ENCODE assay signal across 28 cellular contexts in genomic region chr5:175690025-175690424, GRCh38. TPM values are rescaled to one million over a fixed set of nuclear protein-coding genes. Genes with fewer than 3 reads are reported as not detected.
DNase-seq lines count a peak whose midpoint lies in the region; ATAC-seq, FAIRE-seq and TF ChIP-seq lines count a peak whose summit lies in the region.
"Had no signal": no experiment of that assay in that cellular context is flagged by ENCODE, and none has a peak within 500 bp of the region (broad histone marks: within the 10 kb centered on the region; RNA-seq: fewer than 3 reads in every experiment).

No MANE protein-coding gene starts in this region.

- DNase-seq in right atrium auricular region (ENCODE audit: low spot score) = no peak
- DNase-seq in left cardiac atrium = no peak
- peak; percentile 52 for DNase-seq in kidney
- DNase-seq in mucosa of descending colon = no peak
- no peak for DNase-seq in glomerular visceral epithelial cell (ENCODE audit: extremely low spot score)
- DNase-seq in NCI-H2196 (lab: John Stamatoyannopoulos, UW; ENCODE audit: unreplicated experiment) = no peak
- DNase-seq: activated CD4-positive, CD25-positive, alpha-beta regulatory T cell treated with anti-CD3 and anti-CD28 coated beads, Interleukin-2, amount 50 U/mL, for 72 hours; activated naive CD4-positive, alpha-beta T cell treated with Interleukin-2 at 50 U/mL for 16 hours; activated T-cell treated with anti-CD3 and anti-CD28 coated beads, Interleukin-2, amount 50 U/mL, for 1 hour; dermis blood vessel endothelial cell; EL; H7; KG1; mesenchymal stem cell; MM.1S; NCI-H1436; NCI-H2107; NCI-H510A; NK-92 treated with Interleukin-12 subunit alpha and Interleukin-12 subunit beta, amount 100 ng/mL, for 24 hours; stimulated activated CD4-positive, alpha-beta T cell treated with anti-CD3 and anti-CD28 coated beads, Interleukin-4, amount 100 ng/mL, for 1 hour; stimulated activated naive CD4-positive, alpha-beta T cell treated with Interleukin-2 at 50 U/mL for 16 hours; T-helper 1 cell had no signal

- H3K27ac ChIP-seq in right atrium auricular region = peak overlapping the region; percentile 75 to 91
- no peak overlapping the region for H3K27ac ChIP-seq in kidney (ENCODE audit: low read depth in 2 of 2, low read length in 2 of 2)
- H3K27ac ChIP-seq in skin epidermis = peak overlapping the region in 12 of 21 experiments; percentile 3 to 85 (median 47)

- peaks cover 0 to 71% of the 10 kb centered on the region in 2 donors for H3K4me1 ChIP-seq in right atrium auricular region
- H3K4me1 ChIP-seq in kidney (ENCODE audit: control insufficient read depth in 1 of 2, insufficient read depth in 1 of 2, low read depth in 1 of 2, low read length in 2 of 2) = no peaks in the 10 kb centered on the region
- H3K4me1 ChIP-seq in mucosa of descending colon (ENCODE audit: low read depth) = no peaks in the 10 kb centered on the region
- H3K4me1 ChIP-seq: breast epithelium had no signal

- H3K9me3 ChIP-seq in right atrium auricular region = no peaks in the 10 kb centered on the region
- no peaks in the 10 kb centered on the region for H3K9me3 ChIP-seq in kidney (ENCODE audit: control insufficient read depth in 1 of 2, low read length in 2 of 2)
- H3K9me3 ChIP-seq in mucosa of descending colon = no peaks in the 10 kb centered on the region
- H3K9me3 ChIP-seq: adrenal gland, breast epithelium had no signal

- no peaks in the 10 kb centered on the region for H3K27me3 ChIP-seq in right atrium auricular region
- H3K27me3 ChIP-seq: adrenal gland had no signal

- intact Hi-C loops in left cardiac atrium (cut with DNase I) (no loop called here), kidney (cut with DNase I) (no loop called here), mucosa of descending colon (cut with DNase I, micrococcal nuclease) (no loop called here)

- no peaks in the 10 kb centered on the region for H3K36me3 ChIP-seq in right atrium auricular region
- no peaks in the 10 kb centered on the region for H3K36me3 ChIP-seq in kidney (ENCODE audit: control insufficient read depth in 1 of 2, insufficient read depth in 2 of 2, low read length in 2 of 2)
- no peaks in the 10 kb centered on the region for H3K36me3 ChIP-seq in mucosa of descending colon (ENCODE audit: low read depth)
- H3K36me3 ChIP-seq: adrenal gland, breast epithelium had no signal

- no peak for FAIRE-seq in kidney (lab: Jason Lieb, UNC)
- FAIRE-seq: GM12892, RCC 7860 had no signal

- TF ChIP-seq CTCF in right atrium auricular region (IDR thresholded peaks at IDR 0.05) (no peak), kidney (IDR thresholded peaks at IDR 0.05; ENCODE audit: borderline replicate concordance, extremely low read depth, insufficient read depth) (no peak), mucosa of descending colon (IDR thresholded peaks at IDR 0.05) (no peak)

- H3K4me3 ChIP-seq in right atrium auricular region (no peak overlapping the region), kidney (ENCODE audit: low read length in 2 of 2) (no peak overlapping the region), skin epidermis (no peak overlapping the region), mucosa of descending colon (no peak overlapping the region)
- H3K4me3 ChIP-seq: adrenal gland, breast epithelium had no signal

- H3K9ac ChIP-seq in kidney (ENCODE audit: low read length in 2 of 2) = no peak overlapping the region

- ATAC-seq in left cardiac atrium (no peak), mucosa of descending colon (no peak), HG02852 (IDR thresholded peaks at IDR 0.05; ENCODE audit: unreplicated experiment) (no peak)

RNA-seq across cellular contexts. Expression of gene HRH2, which starts 32.2 kb away (rescaled TPM):
- total RNA-seq in right atrium auricular region = 10 to 100 TPM in 1 of 2 donors, 1 to 10 TPM in 1; 8.0 to 18.9 TPM
- 10 to 100 TPM; 20.0 to 24.3 TPM for total RNA-seq in left cardiac atrium
- total RNA-seq in kidney = 10.6 TPM
- polyA plus RNA-seq in kidney (ENCODE audit: insufficient read depth, low read depth, low replicate concordance) = 1.9 TPM
- 1 to 10 TPM in 2 of 3 donors, under 1 TPM in 1; 0.32 to 3.0 (median 1.3) TPM for total RNA-seq in mucosa of descending colon
- total RNA-seq: dermis blood vessel endothelial cell had no signal

Comparison
In these comparisons a context has a peak if more than half of its experiments do, and no peak if none do; other contexts are left out.
1. H3K27ac ChIP-seq: peak in right atrium auricular region (2 of 2) and skin epidermis (12 of 21); none in kidney (0 of 2).